ENCODE assay signal across 1 cellular context in genomic region chr17:67717624-67718324, GRCh38.
A peak's percentile ranks its signal among the peaks of the same experiment; 100 is the strongest.
TF ChIP-seq lines count a peak whose summit lies in the region.

NOL11 (plus strand) TSS chr17:67717936; CDS start chr17:67717948, 12 bp downstream.

TF ChIP-seq in HepG2, 621 proteins besides CTCF, POLR2A, EP300 and RAD21 (continued from another document and continues in another):
- TF ChIP-seq, protein P1, sequence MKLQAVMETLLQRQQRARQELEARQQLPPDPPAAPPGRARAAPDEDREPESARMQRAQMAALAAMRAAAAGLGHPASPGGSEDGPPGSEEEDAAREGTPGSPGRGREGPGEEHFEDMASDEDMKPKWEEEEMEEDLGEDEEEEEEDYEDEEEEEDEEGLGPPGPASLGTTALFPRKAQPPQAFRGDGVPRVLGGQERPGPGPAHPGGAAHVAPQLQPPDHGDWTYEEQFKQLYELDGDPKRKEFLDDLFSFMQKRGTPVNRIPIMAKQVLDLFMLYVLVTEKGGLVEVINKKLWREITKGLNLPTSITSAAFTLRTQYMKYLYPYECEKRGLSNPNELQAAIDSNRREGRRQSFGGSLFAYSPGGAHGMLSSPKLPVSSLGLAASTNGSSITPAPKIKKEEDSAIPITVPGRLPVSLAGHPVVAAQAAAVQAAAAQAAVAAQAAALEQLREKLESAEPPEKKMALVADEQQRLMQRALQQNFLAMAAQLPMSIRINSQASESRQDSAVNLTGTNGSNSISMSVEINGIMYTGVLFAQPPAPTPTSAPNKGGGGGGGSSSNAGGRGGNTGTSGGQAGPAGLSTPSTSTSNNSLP (IDR thresholded peaks at IDR 0.05; ENCODE audit: low read depth, low read length), result peak; percentile 76; the same call in 1 of the 2 replicates
- peak; percentile 93 for TF ChIP-seq HES4 (CRISPR knock-in tag; IDR thresholded peaks at IDR 0.05; ENCODE audit: borderline replicate concordance)
- TF ChIP-seq, protein P2, sequence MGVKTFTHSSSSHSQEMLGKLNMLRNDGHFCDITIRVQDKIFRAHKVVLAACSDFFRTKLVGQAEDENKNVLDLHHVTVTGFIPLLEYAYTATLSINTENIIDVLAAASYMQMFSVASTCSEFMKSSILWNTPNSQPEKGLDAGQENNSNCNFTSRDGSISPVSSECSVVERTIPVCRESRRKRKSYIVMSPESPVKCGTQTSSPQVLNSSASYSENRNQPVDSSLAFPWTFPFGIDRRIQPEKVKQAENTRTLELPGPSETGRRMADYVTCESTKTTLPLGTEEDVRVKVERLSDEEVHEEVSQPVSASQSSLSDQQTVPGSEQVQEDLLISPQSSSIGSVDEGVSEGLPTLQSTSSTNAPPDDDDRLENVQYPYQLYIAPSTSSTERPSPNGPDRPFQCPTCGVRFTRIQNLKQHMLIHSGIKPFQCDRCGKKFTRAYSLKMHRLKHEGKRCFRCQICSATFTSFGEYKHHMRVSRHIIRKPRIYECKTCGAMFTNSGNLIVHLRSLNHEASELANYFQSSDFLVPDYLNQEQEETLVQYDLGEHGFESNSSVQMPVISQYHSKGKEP (CRISPR knock-in tag; IDR thresholded peaks at IDR 0.05), result peak; percentile 60; the same call in 1 of the 2 replicates
- TF ChIP-seq, protein P3, sequence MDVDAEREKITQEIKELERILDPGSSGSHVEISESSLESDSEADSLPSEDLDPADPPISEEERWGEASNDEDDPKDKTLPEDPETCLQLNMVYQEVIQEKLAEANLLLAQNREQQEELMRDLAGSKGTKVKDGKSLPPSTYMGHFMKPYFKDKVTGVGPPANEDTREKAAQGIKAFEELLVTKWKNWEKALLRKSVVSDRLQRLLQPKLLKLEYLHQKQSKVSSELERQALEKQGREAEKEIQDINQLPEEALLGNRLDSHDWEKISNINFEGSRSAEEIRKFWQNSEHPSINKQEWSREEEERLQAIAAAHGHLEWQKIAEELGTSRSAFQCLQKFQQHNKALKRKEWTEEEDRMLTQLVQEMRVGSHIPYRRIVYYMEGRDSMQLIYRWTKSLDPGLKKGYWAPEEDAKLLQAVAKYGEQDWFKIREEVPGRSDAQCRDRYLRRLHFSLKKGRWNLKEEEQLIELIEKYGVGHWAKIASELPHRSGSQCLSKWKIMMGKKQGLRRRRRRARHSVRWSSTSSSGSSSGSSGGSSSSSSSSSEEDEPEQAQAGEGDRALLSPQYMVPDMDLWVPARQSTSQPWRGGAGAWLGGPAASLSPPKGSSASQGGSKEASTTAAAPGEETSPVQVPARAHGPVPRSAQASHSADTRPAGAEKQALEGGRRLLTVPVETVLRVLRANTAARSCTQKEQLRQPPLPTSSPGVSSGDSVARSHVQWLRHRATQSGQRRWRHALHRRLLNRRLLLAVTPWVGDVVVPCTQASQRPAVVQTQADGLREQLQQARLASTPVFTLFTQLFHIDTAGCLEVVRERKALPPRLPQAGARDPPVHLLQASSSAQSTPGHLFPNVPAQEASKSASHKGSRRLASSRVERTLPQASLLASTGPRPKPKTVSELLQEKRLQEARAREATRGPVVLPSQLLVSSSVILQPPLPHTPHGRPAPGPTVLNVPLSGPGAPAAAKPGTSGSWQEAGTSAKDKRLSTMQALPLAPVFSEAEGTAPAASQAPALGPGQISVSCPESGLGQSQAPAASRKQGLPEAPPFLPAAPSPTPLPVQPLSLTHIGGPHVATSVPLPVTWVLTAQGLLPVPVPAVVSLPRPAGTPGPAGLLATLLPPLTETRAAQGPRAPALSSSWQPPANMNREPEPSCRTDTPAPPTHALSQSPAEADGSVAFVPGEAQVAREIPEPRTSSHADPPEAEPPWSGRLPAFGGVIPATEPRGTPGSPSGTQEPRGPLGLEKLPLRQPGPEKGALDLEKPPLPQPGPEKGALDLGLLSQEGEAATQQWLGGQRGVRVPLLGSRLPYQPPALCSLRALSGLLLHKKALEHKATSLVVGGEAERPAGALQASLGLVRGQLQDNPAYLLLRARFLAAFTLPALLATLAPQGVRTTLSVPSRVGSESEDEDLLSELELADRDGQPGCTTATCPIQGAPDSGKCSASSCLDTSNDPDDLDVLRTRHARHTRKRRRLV (CRISPR knock-in tag; IDR thresholded peaks at IDR 0.05), result no peak
- TF ChIP-seq RARA (CRISPR knock-in tag; IDR thresholded peaks at IDR 0.05), result peak; percentile 49; the same call in 1 of the 2 replicates
- peak; percentile 97 for TF ChIP-seq KMT2B (CRISPR knock-in tag; IDR thresholded peaks at IDR 0.05)
- no peak for TF ChIP-seq RAD51 (IDR thresholded peaks at IDR 0.05; ENCODE audit: borderline replicate concordance)
- TF ChIP-seq, protein P4, sequence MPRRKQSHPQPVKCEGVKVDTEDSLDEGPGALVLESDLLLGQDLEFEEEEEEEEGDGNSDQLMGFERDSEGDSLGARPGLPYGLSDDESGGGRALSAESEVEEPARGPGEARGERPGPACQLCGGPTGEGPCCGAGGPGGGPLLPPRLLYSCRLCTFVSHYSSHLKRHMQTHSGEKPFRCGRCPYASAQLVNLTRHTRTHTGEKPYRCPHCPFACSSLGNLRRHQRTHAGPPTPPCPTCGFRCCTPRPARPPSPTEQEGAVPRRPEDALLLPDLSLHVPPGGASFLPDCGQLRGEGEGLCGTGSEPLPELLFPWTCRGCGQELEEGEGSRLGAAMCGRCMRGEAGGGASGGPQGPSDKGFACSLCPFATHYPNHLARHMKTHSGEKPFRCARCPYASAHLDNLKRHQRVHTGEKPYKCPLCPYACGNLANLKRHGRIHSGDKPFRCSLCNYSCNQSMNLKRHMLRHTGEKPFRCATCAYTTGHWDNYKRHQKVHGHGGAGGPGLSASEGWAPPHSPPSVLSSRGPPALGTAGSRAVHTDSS (CRISPR knock-in tag; conservative IDR thresholded peaks at IDR 0.05), result peak; percentile 79; the same call in 1 of the 2 replicates
- TF ChIP-seq TSC22D2 (CRISPR knock-in tag; IDR thresholded peaks at IDR 0.05; ENCODE audit: borderline replicate concordance), result peak; percentile 92
- TF ChIP-seq HMG20B (CRISPR knock-in tag; conservative IDR thresholded peaks at IDR 0.05), result peak; percentile 66; the same call in 1 of the 2 replicates
- no peak for TF ChIP-seq ZNF839 (CRISPR knock-in tag; IDR thresholded peaks at IDR 0.05; ENCODE audit: borderline replicate concordance)
- TF ChIP-seq BCL6 (CRISPR knock-in tag; IDR thresholded peaks at IDR 0.05), result peak; percentile 61
- TF ChIP-seq FOXO4 (CRISPR knock-in tag; conservative IDR thresholded peaks at IDR 0.05), result no peak
- no peak for TF ChIP-seq FOSL1 (CRISPR knock-in tag; IDR thresholded peaks at IDR 0.05; ENCODE audit: borderline replicate concordance)
- TF ChIP-seq ZNF598 (CRISPR knock-in tag; IDR thresholded peaks at IDR 0.05; ENCODE audit: borderline replicate concordance), result peak; percentile 99
- TF ChIP-seq ZNF484 (CRISPR knock-in tag; IDR thresholded peaks at IDR 0.05; ENCODE audit: borderline replicate concordance, low read depth), result no peak
- TF ChIP-seq MED1 (CRISPR knock-in tag; IDR thresholded peaks at IDR 0.05), result peak; percentile 90
- peak; percentile 54 for TF ChIP-seq JUND (CRISPR knock-in tag; IDR thresholded peaks at IDR 0.05)
- TF ChIP-seq ZNF282 (IDR thresholded peaks at IDR 0.05; ENCODE audit: partially characterized antibody), result no peak
- no peak for TF ChIP-seq ZNF703 (CRISPR knock-in tag; IDR thresholded peaks at IDR 0.05; ENCODE audit: borderline replicate concordance)
- TF ChIP-seq, protein P5, sequence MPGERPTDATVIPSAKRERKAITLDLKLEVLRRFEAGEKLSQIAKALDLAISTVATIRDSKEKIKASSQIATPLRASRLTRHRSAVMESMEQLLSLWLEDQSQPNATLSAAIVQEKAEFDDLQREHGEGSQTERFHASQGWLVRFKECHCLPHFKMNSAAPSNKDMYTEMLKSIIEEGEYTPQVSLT (CRISPR knock-in tag; IDR thresholded peaks at IDR 0.05; ENCODE audit: borderline replicate concordance, low read depth), result peak; percentile 74
- TF ChIP-seq KAT8 (CRISPR knock-in tag; IDR thresholded peaks at IDR 0.05), result peak; percentile 99
- TF ChIP-seq ARID2 (CRISPR knock-in tag; IDR thresholded peaks at IDR 0.05; ENCODE audit: borderline replicate concordance), result peak; percentile 99; the same call in 1 of the 2 replicates
- peak; percentile 49; the same call in 1 of the 2 replicates for TF ChIP-seq HMG20A (CRISPR knock-in tag; IDR thresholded peaks at IDR 0.05; ENCODE audit: borderline replicate concordance)
- peak; percentile 97 for TF ChIP-seq ZNF274 (CRISPR knock-in tag; IDR thresholded peaks at IDR 0.05)
- TF ChIP-seq TCF7L2 (IDR thresholded peaks at IDR 0.05; ENCODE audit: low read depth, low read length), result no peak
- TF ChIP-seq CENPT (CRISPR knock-in tag; IDR thresholded peaks at IDR 0.05; ENCODE audit: low read depth), result no peak
- peak; percentile 74; the same call in 1 of the 2 replicates for TF ChIP-seq PPARG (CRISPR knock-in tag; conservative IDR thresholded peaks at IDR 0.05)
- TF ChIP-seq ZNF713 (CRISPR knock-in tag; IDR thresholded peaks at IDR 0.05), result no peak
- TF ChIP-seq ZNF18 (CRISPR knock-in tag; IDR thresholded peaks at IDR 0.05; ENCODE audit: insufficient replicate concordance), result peak; percentile 81
- TF ChIP-seq RORA (CRISPR knock-in tag; IDR thresholded peaks at IDR 0.05), result no peak
- no peak for TF ChIP-seq ZNF333 (CRISPR knock-in tag; IDR thresholded peaks at IDR 0.05; ENCODE audit: borderline replicate concordance)
- TF ChIP-seq TEF (CRISPR knock-in tag; IDR thresholded peaks at IDR 0.05), result peak; percentile 76; the same call in 1 of the 2 replicates
- TF ChIP-seq, protein P6, sequence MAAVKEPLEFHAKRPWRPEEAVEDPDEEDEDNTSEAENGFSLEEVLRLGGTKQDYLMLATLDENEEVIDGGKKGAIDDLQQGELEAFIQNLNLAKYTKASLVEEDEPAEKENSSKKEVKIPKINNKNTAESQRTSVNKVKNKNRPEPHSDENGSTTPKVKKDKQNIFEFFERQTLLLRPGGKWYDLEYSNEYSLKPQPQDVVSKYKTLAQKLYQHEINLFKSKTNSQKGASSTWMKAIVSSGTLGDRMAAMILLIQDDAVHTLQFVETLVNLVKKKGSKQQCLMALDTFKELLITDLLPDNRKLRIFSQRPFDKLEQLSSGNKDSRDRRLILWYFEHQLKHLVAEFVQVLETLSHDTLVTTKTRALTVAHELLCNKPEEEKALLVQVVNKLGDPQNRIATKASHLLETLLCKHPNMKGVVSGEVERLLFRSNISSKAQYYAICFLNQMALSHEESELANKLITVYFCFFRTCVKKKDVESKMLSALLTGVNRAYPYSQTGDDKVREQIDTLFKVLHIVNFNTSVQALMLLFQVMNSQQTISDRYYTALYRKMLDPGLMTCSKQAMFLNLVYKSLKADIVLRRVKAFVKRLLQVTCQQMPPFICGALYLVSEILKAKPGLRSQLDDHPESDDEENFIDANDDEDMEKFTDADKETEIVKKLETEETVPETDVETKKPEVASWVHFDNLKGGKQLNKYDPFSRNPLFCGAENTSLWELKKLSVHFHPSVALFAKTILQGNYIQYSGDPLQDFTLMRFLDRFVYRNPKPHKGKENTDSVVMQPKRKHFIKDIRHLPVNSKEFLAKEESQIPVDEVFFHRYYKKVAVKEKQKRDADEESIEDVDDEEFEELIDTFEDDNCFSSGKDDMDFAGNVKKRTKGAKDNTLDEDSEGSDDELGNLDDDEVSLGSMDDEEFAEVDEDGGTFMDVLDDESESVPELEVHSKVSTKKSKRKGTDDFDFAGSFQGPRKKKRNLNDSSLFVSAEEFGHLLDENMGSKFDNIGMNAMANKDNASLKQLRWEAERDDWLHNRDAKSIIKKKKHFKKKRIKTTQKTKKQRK (IDR thresholded peaks at IDR 0.05; ENCODE audit: low read length), result no peak
- peak; percentile 99 for TF ChIP-seq YY1 (IDR thresholded peaks at IDR 0.05; ENCODE audit: insufficient read depth, insufficient replicate concordance, low read depth, low read length)
- TF ChIP-seq PLRG1 (conservative IDR thresholded peaks at IDR 0.05), result no peak
- TF ChIP-seq, protein P7, sequence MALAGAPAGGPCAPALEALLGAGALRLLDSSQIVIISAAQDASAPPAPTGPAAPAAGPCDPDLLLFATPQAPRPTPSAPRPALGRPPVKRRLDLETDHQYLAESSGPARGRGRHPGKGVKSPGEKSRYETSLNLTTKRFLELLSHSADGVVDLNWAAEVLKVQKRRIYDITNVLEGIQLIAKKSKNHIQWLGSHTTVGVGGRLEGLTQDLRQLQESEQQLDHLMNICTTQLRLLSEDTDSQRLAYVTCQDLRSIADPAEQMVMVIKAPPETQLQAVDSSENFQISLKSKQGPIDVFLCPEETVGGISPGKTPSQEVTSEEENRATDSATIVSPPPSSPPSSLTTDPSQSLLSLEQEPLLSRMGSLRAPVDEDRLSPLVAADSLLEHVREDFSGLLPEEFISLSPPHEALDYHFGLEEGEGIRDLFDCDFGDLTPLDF (CRISPR knock-in tag; IDR thresholded peaks at IDR 0.05), result peak; percentile 92
- TF ChIP-seq ZNF83 (CRISPR knock-in tag; IDR thresholded peaks at IDR 0.05; ENCODE audit: borderline replicate concordance), result no peak
- peak; percentile 31; the same call in 1 of the 2 replicates for TF ChIP-seq ZSCAN25 (CRISPR knock-in tag; IDR thresholded peaks at IDR 0.05)
- TF ChIP-seq MYPOP (CRISPR knock-in tag; IDR thresholded peaks at IDR 0.05), result peak; percentile 69; the same call in 1 of the 2 replicates
